ENCODE assay signal across 1 cellular context in the genomic region with DNA sequence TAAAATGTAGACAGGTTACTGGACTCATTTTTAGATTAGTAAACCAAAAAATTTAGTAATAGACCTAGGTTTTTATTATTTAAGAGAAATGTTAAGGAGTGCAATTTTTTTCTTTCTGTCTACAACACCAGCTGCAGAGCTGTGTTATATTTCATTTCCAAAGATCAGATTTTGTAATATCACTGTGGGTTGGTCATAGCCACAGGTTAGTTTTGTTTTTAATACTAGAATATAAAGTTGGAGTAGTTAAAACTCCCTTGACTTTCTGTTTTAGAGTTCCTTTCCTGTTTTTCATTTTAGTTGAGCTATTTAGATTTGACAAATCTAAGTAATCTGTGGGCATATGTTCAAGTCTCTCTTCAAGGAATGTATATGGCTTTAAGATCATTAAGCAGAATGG.
TF ChIP-seq lines count a peak whose summit lies in the region.

No MANE protein-coding gene starts in this region.

TF ChIP-seq in GM12878, 131 proteins besides CTCF, POLR2A, EP300 and RAD21:
- TF ChIP-seq IKZF2 (IDR thresholded peaks at IDR 0.05) (no peak), SUZ12 (IDR thresholded peaks at IDR 0.05; ENCODE audit: unreplicated experiment) (no peak), RUNX3 (IDR thresholded peaks at IDR 0.05; ENCODE audit: low read length) (peak; percentile 25; the same call in 1 of the 2 replicates), NR2F1 (conservative IDR thresholded peaks at IDR 0.05) (no peak), ZNF622 (IDR thresholded peaks at IDR 0.05) (no peak), SMARCA5 (IDR thresholded peaks at IDR 0.05) (no peak), SMAD1 (IDR thresholded peaks at IDR 0.05; ENCODE audit: low read depth, partially characterized antibody) (no peak), JUNB (IDR thresholded peaks at IDR 0.05) (no peak)
- TF ChIP-seq, protein P1, sequence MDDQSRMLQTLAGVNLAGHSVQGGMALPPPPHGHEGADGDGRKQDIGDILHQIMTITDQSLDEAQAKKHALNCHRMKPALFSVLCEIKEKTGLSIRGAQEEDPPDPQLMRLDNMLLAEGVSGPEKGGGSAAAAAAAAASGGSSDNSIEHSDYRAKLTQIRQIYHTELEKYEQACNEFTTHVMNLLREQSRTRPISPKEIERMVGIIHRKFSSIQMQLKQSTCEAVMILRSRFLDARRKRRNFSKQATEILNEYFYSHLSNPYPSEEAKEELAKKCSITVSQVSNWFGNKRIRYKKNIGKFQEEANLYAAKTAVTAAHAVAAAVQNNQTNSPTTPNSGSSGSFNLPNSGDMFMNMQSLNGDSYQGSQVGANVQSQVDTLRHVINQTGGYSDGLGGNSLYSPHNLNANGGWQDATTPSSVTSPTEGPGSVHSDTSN (IDR thresholded peaks at IDR 0.05; ENCODE audit: insufficient replicate concordance, low read depth, low read length): no peak
TF ChIP-seq in GM12878: peak in this region for 1.
